Comparison of ENCODE assay signal across 9 cellular contexts in genomic region chr5:172868436-172868923, GRCh38.
DNase-seq lines count a peak whose midpoint lies in the region; ATAC-seq and TF ChIP-seq lines count a peak whose summit lies in the region.
"Had no signal": no experiment of that assay in that cellular context is flagged by ENCODE, and none has a peak within 500 bp of the region (broad histone marks: within the 10 kb centered on the region; RNA-seq: fewer than 3 reads in every experiment).

No MANE protein-coding gene starts in this region.

- POLR2A ChIA-PET in HEK293T (lab: Yijun Ruan, JAX) = no interaction called here

- DNase-seq in HEK293T (ENCODE audit: extremely low spot score) (no peak), amniotic epithelial cell (ENCODE audit: low read depth) (peak; percentile 72), iris pigment epithelial cell (ENCODE audit: low read depth) (peak; percentile 84), KBM-7 (no peak)
- no peak for DNase-seq in stimulated activated naive CD8-positive, alpha-beta T cell treated with anti-CD3 and anti-CD28 coated beads, Interleukin-15, Interleukin-2, amounts not matched to agents 100 U/mL and 50 U/mL, for 24 hours
- DNase-seq in stimulated activated CD4-positive, alpha-beta T cell treated with anti-CD3 and anti-CD28 coated beads, Interleukin-12 subunit alpha, Interleukin-12 subunit beta, amount 100 ng/mL, for 4 hours = no peak
- DNase-seq: activated gamma-delta T cell treated with Interleukin-2 at 50 U/mL for 16 hours had no signal

- ATAC-seq in stimulated activated naive CD8-positive, alpha-beta T cell treated with anti-CD3 and anti-CD28 coated beads, Interleukin-15, Interleukin-2, amounts not matched to agents 100 U/mL and 50 U/mL, for 24 hours = peak; percentile 36
- no peak for ATAC-seq in GM18858 (IDR thresholded peaks at IDR 0.05; ENCODE audit: unreplicated experiment)
- ATAC-seq in HG02642 (IDR thresholded peaks at IDR 0.05; ENCODE audit: poor library complexity, unreplicated experiment) = no peak

- in situ Hi-C loops in KBM-7 (cut with MboI; ENCODE audit: low pct_unique_long_range_greater_than_20kb, low sequenced_read_pairs) = no loop called here

- CTCF ChIA-PET in HEK293T (lab: Yijun Ruan, JAX) = no interaction called here

TF ChIP-seq in HEK293T, 16 proteins besides CTCF, POLR2A, EP300 and RAD21:
- TF ChIP-seq ZNF384 (IDR thresholded peaks at IDR 0.05) (no peak), FOXA1 (IDR thresholded peaks at IDR 0.05) (no peak), NFRKB (IDR thresholded peaks at IDR 0.05) (no peak), PKNOX1 (IDR thresholded peaks at IDR 0.05) (peak; percentile 18; the same call in 1 of the 2 replicates), SUZ12 (IDR thresholded peaks at IDR 0.05) (no peak), BHLHE40 (IDR thresholded peaks at IDR 0.05; ENCODE audit: borderline replicate concordance) (no peak)

Comparison
In these comparisons a context has a peak if more than half of its experiments do, and no peak if none do; other contexts are left out.
1. DNase-seq: peak in amniotic epithelial cell (single experiment) and iris pigment epithelial cell (single experiment); none in HEK293T (single experiment), stimulated activated naive CD8-positive, alpha-beta T cell treated with anti-CD3 and anti-CD28 coated beads, Interleukin-15, Interleukin-2, amounts not matched to agents 100 U/mL and 50 U/mL, for 24 hours (single experiment), KBM-7 (single experiment) and stimulated activated CD4-positive, alpha-beta T cell treated with anti-CD3 and anti-CD28 coated beads, Interleukin-12 subunit alpha, Interleukin-12 subunit beta, amount 100 ng/mL, for 4 hours (single experiment).